1 cellular context compared by ENCODE assay signal in the genomic region with DNA sequence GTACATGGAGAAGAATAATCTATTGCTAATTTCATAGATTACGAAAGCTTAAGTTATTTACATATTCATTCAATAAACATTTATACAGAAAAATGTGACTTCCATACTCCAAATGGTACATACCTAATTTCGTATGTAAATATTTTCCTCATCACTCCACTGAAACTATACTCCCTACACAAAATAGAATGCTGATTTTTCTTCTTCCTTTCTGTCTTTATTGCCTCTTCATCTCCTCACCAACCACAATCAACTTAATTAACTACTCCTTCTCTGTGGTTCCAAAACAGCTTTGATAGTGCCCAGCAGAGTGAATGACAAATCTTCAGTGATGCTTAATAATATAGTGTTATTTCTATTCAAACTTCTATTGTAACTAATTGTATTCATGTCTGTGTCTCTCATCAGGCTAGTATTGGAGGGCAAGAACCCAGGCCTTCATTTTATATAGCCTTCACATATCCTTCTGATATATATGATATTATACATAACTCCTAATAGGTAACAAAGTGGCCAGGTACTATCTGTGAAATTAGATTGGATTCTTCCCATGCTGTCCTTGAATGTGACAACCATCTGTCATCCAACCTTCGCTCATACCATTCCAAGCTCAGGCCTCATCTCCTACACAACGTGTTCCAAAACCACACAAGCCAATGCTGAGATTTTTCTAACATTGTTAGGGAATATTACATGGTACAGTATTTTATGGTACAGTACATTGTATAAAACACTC.
TF ChIP-seq lines count a peak whose summit lies in the region.

No MANE protein-coding gene starts in this region.

TF ChIP-seq in HEK293, 187 proteins besides CTCF, POLR2A, EP300 and RAD21 (continued from another document):
- TF ChIP-seq, protein P1, sequence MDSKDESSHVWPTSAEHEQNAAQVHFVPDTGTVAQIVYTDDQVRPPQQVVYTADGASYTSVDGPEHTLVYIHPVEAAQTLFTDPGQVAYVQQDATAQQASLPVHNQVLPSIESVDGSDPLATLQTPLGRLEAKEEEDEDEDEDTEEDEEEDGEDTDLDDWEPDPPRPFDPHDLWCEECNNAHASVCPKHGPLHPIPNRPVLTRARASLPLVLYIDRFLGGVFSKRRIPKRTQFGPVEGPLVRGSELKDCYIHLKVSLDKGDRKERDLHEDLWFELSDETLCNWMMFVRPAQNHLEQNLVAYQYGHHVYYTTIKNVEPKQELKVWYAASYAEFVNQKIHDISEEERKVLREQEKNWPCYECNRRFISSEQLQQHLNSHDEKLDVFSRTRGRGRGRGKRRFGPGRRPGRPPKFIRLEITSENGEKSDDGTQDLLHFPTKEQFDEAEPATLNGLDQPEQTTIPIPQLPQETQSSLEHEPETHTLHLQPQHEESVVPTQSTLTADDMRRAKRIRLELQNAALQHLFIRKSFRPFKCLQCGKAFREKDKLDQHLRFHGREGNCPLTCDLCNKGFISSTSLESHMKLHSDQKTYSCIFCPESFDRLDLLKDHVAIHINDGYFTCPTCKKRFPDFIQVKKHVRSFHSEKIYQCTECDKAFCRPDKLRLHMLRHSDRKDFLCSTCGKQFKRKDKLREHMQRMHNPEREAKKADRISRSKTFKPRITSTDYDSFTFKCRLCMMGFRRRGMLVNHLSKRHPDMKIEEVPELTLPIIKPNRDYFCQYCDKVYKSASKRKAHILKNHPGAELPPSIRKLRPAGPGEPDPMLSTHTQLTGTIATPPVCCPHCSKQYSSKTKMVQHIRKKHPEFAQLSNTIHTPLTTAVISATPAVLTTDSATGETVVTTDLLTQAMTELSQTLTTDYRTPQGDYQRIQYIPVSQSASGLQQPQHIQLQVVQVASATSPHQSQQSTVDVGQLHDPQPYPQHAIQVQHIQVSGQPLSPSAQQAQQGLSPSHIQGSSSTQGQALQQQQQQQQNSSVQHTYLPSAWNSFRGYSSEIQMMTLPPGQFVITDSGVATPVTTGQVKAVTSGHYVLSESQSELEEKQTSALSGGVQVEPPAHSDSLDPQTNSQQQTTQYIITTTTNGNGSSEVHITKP (tag by site-specific recombination; IDR thresholded peaks at IDR 0.05) = peak; percentile 4
- TF ChIP-seq ZNF214 (tag by site-specific recombination; IDR thresholded peaks at IDR 0.05; ENCODE audit: borderline replicate concordance) (no peak), SCRT2 (tag by site-specific recombination; IDR thresholded peaks at IDR 0.05) (no peak)
